ENCODE assay signal across 12 cellular contexts in genomic region chr5:35618791-35619190, GRCh38. TPM values are rescaled to one million over a fixed set of nuclear protein-coding genes. Genes with fewer than 3 reads are reported as not detected.
DNase-seq lines count a peak whose midpoint lies in the region; ATAC-seq, FAIRE-seq and TF ChIP-seq lines count a peak whose summit lies in the region.
"Had no signal": no experiment of that assay in that cellular context is flagged by ENCODE, and none has a peak within 500 bp of the region (broad histone marks: within the 10 kb centered on the region; RNA-seq: fewer than 3 reads in every experiment).

No MANE protein-coding gene starts in this region.

- H3K4me3 Mint-ChIP-seq in activated T-helper 17 cell treated with anti-CD3 and anti-CD28 coated beads, Interleukin-2, amount 50 U/mL, for 72 hours, result peak overlapping the region; percentile 94

- H3K36me3 Mint-ChIP-seq in activated T-helper 17 cell treated with anti-CD3 and anti-CD28 coated beads, Interleukin-2, amount 50 U/mL, for 72 hours (ENCODE audit: low read depth), result peaks cover 5% of the 10 kb centered on the region
- H3K36me3 Mint-ChIP-seq: CD14-positive monocyte had no signal

- peak overlapping the region in 1 of 2 donors; percentile 74 for H3K9ac ChIP-seq in kidney (ENCODE audit: low read length in 2 of 2)

- ATAC-seq in heart left ventricle, result no peak
- ATAC-seq in left cardiac atrium, result no peak
- no peak for ATAC-seq in activated T-helper 17 cell treated with anti-CD3 and anti-CD28 coated beads, Interleukin-2, amount 50 U/mL, for 72 hours (replicated peaks)
- no peak for ATAC-seq in upper lobe of right lung
- ATAC-seq in HG02840 (IDR thresholded peaks at IDR 0.05; ENCODE audit: low FRiP score, unreplicated experiment), result no peak

- H3K27me3 Mint-ChIP-seq in activated T-helper 17 cell treated with anti-CD3 and anti-CD28 coated beads, Interleukin-2, amount 50 U/mL, for 72 hours, result no peaks in the 10 kb centered on the region

- H3K9me3 ChIP-seq in heart left ventricle (peaks cover 0 to 15% (median 0%) of the 10 kb centered on the region in 12 donors), kidney (ENCODE audit: control insufficient read depth in 1 of 2, low read length in 2 of 2) (no peaks in the 10 kb centered on the region), upper lobe of right lung (no peaks in the 10 kb centered on the region)

- H3K4me3 ChIP-seq in heart left ventricle (peak overlapping the region in 7 of 12 donors; percentile 60 to 86 (median 79)), kidney (ENCODE audit: low read length in 2 of 2) (peak overlapping the region; percentile 79 to 93), upper lobe of right lung (peak overlapping the region; percentile 80)
- H3K4me3 ChIP-seq: GM12878 had no signal

- no peaks in the 10 kb centered on the region for H3K27me3 ChIP-seq in heart left ventricle
- H3K27me3 ChIP-seq in upper lobe of right lung, result no peaks in the 10 kb centered on the region
- H3K27me3 ChIP-seq: heart right ventricle had no signal

- H3K4me1 ChIP-seq in heart left ventricle (peaks cover 0 to 17% (median 7%) of the 10 kb centered on the region in 12 donors), kidney (ENCODE audit: control insufficient read depth in 1 of 2, insufficient read depth in 1 of 2, low read depth in 1 of 2, low read length in 2 of 2) (peaks cover 5 to 6% of the 10 kb centered on the region in 2 donors), upper lobe of right lung (peaks cover 10% of the 10 kb centered on the region)

- no peak for FAIRE-seq in kidney (lab: Jason Lieb, UNC)
- FAIRE-seq: GM12878 had no signal

- H3K36me3 ChIP-seq in heart left ventricle, result no peaks in the 10 kb centered on the region
- no peaks in the 10 kb centered on the region for H3K36me3 ChIP-seq in kidney (ENCODE audit: control insufficient read depth in 1 of 2, insufficient read depth in 2 of 2, low read length in 2 of 2)
- H3K36me3 ChIP-seq in upper lobe of right lung, result no peaks in the 10 kb centered on the region
- H3K36me3 ChIP-seq: heart right ventricle had no signal

- no peaks in the 10 kb centered on the region for H3K9me3 Mint-ChIP-seq in activated T-helper 17 cell treated with anti-CD3 and anti-CD28 coated beads, Interleukin-2, amount 50 U/mL, for 72 hours

- intact Hi-C loops in heart left ventricle (cut with DNase I), result loop anchor here in 7 of 10 donors (5.0 to 10.0 kb wide), 3 partner anchors 304 to 309 kb away; no protein-coding TSS in a partner anchor
- intact Hi-C loops in left cardiac atrium (cut with DNase I), result loop anchor here (5.0 to 10.0 kb wide), 2 partner anchors 304 to 306 kb away; no protein-coding TSS in a partner anchor
- intact Hi-C loops in kidney (cut with DNase I), result no loop called here
- intact Hi-C loops in upper lobe of right lung (cut with DNase I), result loop anchor here (10.0 kb wide), 1 partner anchor 306 kb away; no protein-coding TSS in a partner anchor

- H3K27ac ChIP-seq in heart left ventricle (no peak overlapping the region), kidney (ENCODE audit: low read depth in 2 of 2, low read length in 2 of 2) (no peak overlapping the region), upper lobe of right lung (no peak overlapping the region)

- WGBS in heart left ventricle, 4 donors, result 61 to 67% (median 65%) methylated on average over 2 of the region's 2 CpGs

- H3K27ac Mint-ChIP-seq in activated T-helper 17 cell treated with anti-CD3 and anti-CD28 coated beads, Interleukin-2, amount 50 U/mL, for 72 hours, result peak overlapping the region; percentile 97

- no peak for DNase-seq in heart left ventricle
- no peak for DNase-seq in left cardiac atrium
- DNase-seq in kidney, result no peak
- no peak for DNase-seq in upper lobe of right lung
- no peak for DNase-seq in GM20000 (ENCODE audit: low spot score)
- no peak for DNase-seq in NCI-H774 (lab: John Stamatoyannopoulos, UW)
- DNase-seq: heart right ventricle, NCI-H1417 treated with DMSO at 0.1 percent for 48 hours had no signal

- no peak for TF ChIP-seq CTCF in heart left ventricle (IDR thresholded peaks at IDR 0.05)
- no peak for TF ChIP-seq CTCF in kidney (IDR thresholded peaks at IDR 0.05; ENCODE audit: borderline replicate concordance, extremely low read depth, insufficient read depth)
- TF ChIP-seq CTCF in upper lobe of right lung (IDR thresholded peaks at IDR 0.05), result no peak
- TF ChIP-seq CTCF in GM20000 (IDR thresholded peaks at IDR 0.05; ENCODE audit: extremely low read depth, missing control alignments), result no peak

- peaks cover 28% of the 10 kb centered on the region for H3K4me1 Mint-ChIP-seq in activated T-helper 17 cell treated with anti-CD3 and anti-CD28 coated beads, Interleukin-2, amount 50 U/mL, for 72 hours

- TF ChIP-seq POLR2A in heart left ventricle (IDR thresholded peaks at IDR 0.05), result no peak

RNA-seq across cellular contexts. Expression of gene SPEF2, which starts 1.1 kb away (rescaled TPM):
- 1 to 10 TPM in 6 of 9 donors, under 1 TPM in 3; 0.69 to 4.1 (median 1.5) TPM for total RNA-seq in heart left ventricle
- under 1 TPM; 0.46 to 0.60 TPM for polyA plus RNA-seq in heart left ventricle
- 1 to 10 TPM; 2.6 to 2.8 TPM for total RNA-seq in left cardiac atrium
- total RNA-seq in activated T-helper 17 cell treated with anti-CD3 and anti-CD28 coated beads, Interleukin-2, amount 50 U/mL, for 72 hours, result 1 to 10 TPM; 6.7 to 9.3 TPM
- total RNA-seq in kidney, result 19.1 TPM
- polyA plus RNA-seq in kidney (ENCODE audit: insufficient read depth, low read depth, low replicate concordance), result 7.1 TPM
- 9.9 TPM for total RNA-seq in upper lobe of right lung
